In the genomic region with DNA sequence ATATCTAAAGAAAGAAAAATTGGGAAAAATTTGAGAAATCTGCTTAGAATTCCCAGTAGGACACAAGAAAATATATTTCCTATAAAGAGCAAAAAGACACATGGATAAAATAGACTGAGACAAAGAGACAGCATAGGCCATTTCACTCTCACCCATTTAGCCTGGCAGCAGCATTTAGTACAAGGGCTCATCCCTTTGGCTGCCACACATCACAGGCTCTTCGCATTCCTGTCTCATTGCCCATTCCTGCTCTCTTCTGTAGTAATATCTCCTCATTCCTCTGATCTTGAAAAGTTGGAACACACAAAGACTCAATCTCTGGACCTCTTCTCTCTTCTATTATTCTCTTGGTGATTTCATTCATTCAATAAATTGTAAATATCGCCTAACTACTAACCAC, we compare ENCODE assay signal across 9 cellular contexts.
"Had no signal": no experiment of that assay in that cellular context is flagged by ENCODE, and none has a peak within 500 bp of the region (broad histone marks: within the 10 kb centered on the region; RNA-seq: fewer than 3 reads in every experiment).

No MANE protein-coding gene starts in this region.

- H3K27ac ChIP-seq: GM23248, HL-60 had no signal

- H3K4me3 ChIP-seq: GM23248, HAP-1 had no signal

- H3K4me1 ChIP-seq: HAP-1 had no signal

- H3K27me3 Mint-ChIP-seq: IgD-negative memory B cell had no signal

- H3K4me3 Mint-ChIP-seq: HFFc6, IgD-negative memory B cell had no signal

- H3K36me3 ChIP-seq: HAP-1 had no signal

- H3K4me1 Mint-ChIP-seq: IgD-negative memory B cell had no signal

- ATAC-seq: HCT116, HepG2 had no signal

- H3K36me3 Mint-ChIP-seq: IgD-negative memory B cell had no signal

- H3K27ac Mint-ChIP-seq: HFFc6, IgD-negative memory B cell had no signal

- DNase-seq: GM23248, GOT3, H7, HFFc6 had no signal

- H3K9me3 ChIP-seq: HAP-1 had no signal
